8 cellular contexts compared by ENCODE assay signal in the genomic region with DNA sequence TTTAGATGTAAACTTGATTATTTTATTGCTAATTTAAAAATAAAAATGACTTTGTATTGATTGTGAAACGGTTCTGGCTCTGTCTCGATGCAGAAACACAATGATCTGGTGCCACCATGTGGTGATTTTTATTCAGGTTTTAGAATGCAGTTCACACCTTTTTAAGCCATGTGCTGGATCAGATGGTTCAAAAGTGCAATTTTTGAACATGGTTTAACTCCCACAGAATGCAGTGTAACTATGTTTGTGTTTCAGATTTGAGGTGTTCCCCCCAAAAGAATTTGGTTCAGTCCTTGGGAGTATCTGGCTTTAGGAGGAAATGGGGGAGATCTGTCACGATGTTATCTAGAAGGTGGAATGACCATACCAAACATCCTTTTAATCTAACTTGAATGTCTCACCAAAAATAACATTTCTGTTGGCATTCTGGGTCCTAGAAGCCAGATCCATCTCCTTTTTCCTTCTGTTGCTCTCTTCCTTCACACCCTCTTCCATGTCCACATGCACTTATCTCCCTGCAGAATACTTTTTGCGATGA. TPM values are rescaled to one million over a fixed set of nuclear protein-coding genes. Genes with fewer than 3 reads are reported as not detected.
A peak's percentile ranks its signal among the peaks of the same experiment; 100 is the strongest.
DNase-seq lines count a peak whose midpoint lies in the region; ATAC-seq and TF ChIP-seq lines count a peak whose summit lies in the region.

No MANE protein-coding gene starts in this region.

- TF ChIP-seq POLR2A in esophagus squamous epithelium (IDR thresholded peaks at IDR 0.05), result no peak

- H2AFZ ChIP-seq in neural cell (ENCODE audit: low read depth, low read length), result no peak overlapping the region

- 49 to 50% methylated on average over 4 of the region's 4 CpGs for WGBS in esophagus squamous epithelium, 2 donors

- peaks cover 25 to 35% of the 10 kb centered on the region in 2 donors for H3K36me3 Mint-ChIP-seq in CD4-positive, alpha-beta memory T cell
- H3K36me3 Mint-ChIP-seq in stimulated activated memory B cell treated with anti-CD40 and anti-IgM and Interleukin-4, amounts not matched to agents 10 μg/mL and 1 μg/mL and 100 μg/mL, for 72 hours, result peaks cover 14% of the 10 kb centered on the region

- no peaks in the 10 kb centered on the region for H3K4me1 ChIP-seq in CD4-positive, alpha-beta memory T cell (ENCODE audit: insufficient read depth, low read length)
- peaks cover 0 to 24% (median 3%) of the 10 kb centered on the region in 3 donors for H3K4me1 ChIP-seq in esophagus squamous epithelium

- H3K27me3 ChIP-seq in CD4-positive, alpha-beta memory T cell (ENCODE audit: insufficient read depth, low read length), result no peaks in the 10 kb centered on the region
- H3K27me3 ChIP-seq in WERI-Rb-1 (ENCODE audit: insufficient read depth, low read depth, severe bottlenecking), result no peaks in the 10 kb centered on the region
- no peaks in the 10 kb centered on the region for H3K27me3 ChIP-seq in esophagus squamous epithelium
- no peaks in the 10 kb centered on the region for H3K27me3 ChIP-seq in neural cell (ENCODE audit: insufficient read depth, low read depth, low read length)

- H3K9ac ChIP-seq in neural cell (ENCODE audit: low read length), result no peak overlapping the region

- no peaks in the 10 kb centered on the region for H3K79me2 ChIP-seq in neural cell (replicated peaks; ENCODE audit: insufficient read depth, low read length)

- no peaks in the 10 kb centered on the region for H3K27me3 Mint-ChIP-seq in CD4-positive, alpha-beta memory T cell
- H3K27me3 Mint-ChIP-seq in stimulated activated memory B cell treated with anti-CD40 and anti-IgM and Interleukin-4, amounts not matched to agents 10 μg/mL and 1 μg/mL and 100 μg/mL, for 72 hours, result no peaks in the 10 kb centered on the region

- intact Hi-C loops in CD4-positive, alpha-beta memory T cell (cut with micrococcal nuclease), result loop anchor here (1.0 to 2.0 kb wide), 3 partner anchors 48 to 265 kb away; partner anchors contain the start of gene PATL1
- intact Hi-C loops in esophagus squamous epithelium (cut with DNase I), result loop anchor here (5.0 to 10.0 kb wide), 2 partner anchors 50 to 128 kb away; no protein-coding TSS in a partner anchor
- intact Hi-C loops in posterior vena cava (cut with DNase I), result loop anchor here in 1 of 2 donors (5.0 kb wide), 1 partner anchor 50 kb away; no protein-coding TSS in a partner anchor

- peak; percentile 49; the same call in 1 of the 2 replicates for TF ChIP-seq CTCF in WERI-Rb-1 (IDR thresholded peaks at IDR 0.05; ENCODE audit: low read depth, low read length)
- TF ChIP-seq CTCF in esophagus squamous epithelium (IDR thresholded peaks at IDR 0.05), result peak; percentile 36 to 75 (median 60)
- peak; percentile 90 for TF ChIP-seq CTCF in neural cell (IDR thresholded peaks at IDR 0.05; ENCODE audit: poor library complexity, severe bottlenecking)

- peaks cover 16% of the 10 kb centered on the region for H3K36me3 ChIP-seq in CD4-positive, alpha-beta memory T cell (ENCODE audit: insufficient read depth, low read length)
- peaks cover 80% of the 10 kb centered on the region for H3K36me3 ChIP-seq in WERI-Rb-1
- peaks cover 0 to 75% (median 16%) of the 10 kb centered on the region in 3 donors for H3K36me3 ChIP-seq in esophagus squamous epithelium
- H3K36me3 ChIP-seq in neural cell (ENCODE audit: insufficient read depth, low read length), result no peaks in the 10 kb centered on the region

- no peaks in the 10 kb centered on the region for H3K9me3 ChIP-seq in CD4-positive, alpha-beta memory T cell (ENCODE audit: control insufficient read depth in 1 of 2, low read length in 2 of 2)
- no peaks in the 10 kb centered on the region for H3K9me3 ChIP-seq in WERI-Rb-1 (ENCODE audit: severe bottlenecking)
- H3K9me3 ChIP-seq in esophagus squamous epithelium, result no peaks in the 10 kb centered on the region
- H3K9me3 ChIP-seq in neural cell (ENCODE audit: low read length), result no peaks in the 10 kb centered on the region

- no peaks in the 10 kb centered on the region for H4K20me1 ChIP-seq in neural cell (ENCODE audit: insufficient read depth)

- peak; percentile 55 for ATAC-seq in GM18858 (IDR thresholded peaks at IDR 0.05; ENCODE audit: unreplicated experiment)
- ATAC-seq in stimulated activated memory B cell treated with anti-CD40 and anti-IgM and Interleukin-4, amounts not matched to agents 10 μg/mL and 1 μg/mL and 100 μg/mL, for 72 hours, result no peak

- peak; percentile 60 to 70 (median 64) for DNase-seq in CD4-positive, alpha-beta memory T cell
- DNase-seq in NCI-H1105 (lab: John Stamatoyannopoulos, UW) (peak; percentile 6), WERI-Rb-1 (peak; percentile 30), esophagus squamous epithelium (lab: John Stamatoyannopoulos, UW) (no peak), posterior vena cava (ENCODE audit: low spot score) (no peak)

- no peaks in the 10 kb centered on the region for H3K9me3 Mint-ChIP-seq in CD4-positive, alpha-beta memory T cell
- no peaks in the 10 kb centered on the region for H3K9me3 Mint-ChIP-seq in stimulated activated memory B cell treated with anti-CD40 and anti-IgM and Interleukin-4, amounts not matched to agents 10 μg/mL and 1 μg/mL and 100 μg/mL, for 72 hours

- CTCF ChIA-PET in CD4-positive, alpha-beta memory T cell (lab: Charles Lee; ENCODE audit: partially characterized antibody), result interaction anchor here (1.2 to 6.2 kb wide), 7 partner anchors 7 to 48 kb away, joined by 4 to 140 read pairs (median 8); partner anchors contain the start of genes MRPL16 and STX3

- TF ChIP-seq RAD21 in neural cell (conservative IDR thresholded peaks at IDR 0.05), result peak; percentile 88

- no peaks in the 10 kb centered on the region for H3K9me2 ChIP-seq in neural cell (ENCODE audit: insufficient read depth, low read length)

- H3K27ac ChIP-seq in CD4-positive, alpha-beta memory T cell (ENCODE audit: low read depth, low read length), result no peak overlapping the region
- H3K27ac ChIP-seq in WERI-Rb-1 (no peak overlapping the region), esophagus squamous epithelium (no peak overlapping the region), neural cell (ENCODE audit: low read length) (no peak overlapping the region)

- peak overlapping the region in 2 of 7 donors; percentile 10 to 34 for H3K27ac Mint-ChIP-seq in CD4-positive, alpha-beta memory T cell
- H3K27ac Mint-ChIP-seq in stimulated activated memory B cell treated with anti-CD40 and anti-IgM and Interleukin-4, amounts not matched to agents 10 μg/mL and 1 μg/mL and 100 μg/mL, for 72 hours, result no peak overlapping the region

- H3K4me2 ChIP-seq in neural cell (ENCODE audit: low read length), result no peak overlapping the region

- TF ChIP-seq EP300 in neural cell (conservative IDR thresholded peaks at IDR 0.05; ENCODE audit: poor library complexity, severe bottlenecking), result no peak

- no peak overlapping the region for H3K4me3 Mint-ChIP-seq in CD4-positive, alpha-beta memory T cell
- H3K4me3 Mint-ChIP-seq in stimulated activated memory B cell treated with anti-CD40 and anti-IgM and Interleukin-4, amounts not matched to agents 10 μg/mL and 1 μg/mL and 100 μg/mL, for 72 hours, result no peak overlapping the region

- H3K4me3 ChIP-seq in CD4-positive, alpha-beta memory T cell (ENCODE audit: low read length in 2 of 2), result no peak overlapping the region
- H3K4me3 ChIP-seq in WERI-Rb-1 (ENCODE audit: low read depth, low read length), result no peak overlapping the region
- H3K4me3 ChIP-seq in esophagus squamous epithelium, result no peak overlapping the region
- no peak overlapping the region for H3K4me3 ChIP-seq in neural cell (ENCODE audit: low read length)

- H3F3A ChIP-seq in neural cell (ENCODE audit: insufficient read depth, low read length, poor library complexity, severe bottlenecking), result no peaks in the 10 kb centered on the region

- no peaks in the 10 kb centered on the region for H3K4me1 Mint-ChIP-seq in CD4-positive, alpha-beta memory T cell
- no peaks in the 10 kb centered on the region for H3K4me1 Mint-ChIP-seq in stimulated activated memory B cell treated with anti-CD40 and anti-IgM and Interleukin-4, amounts not matched to agents 10 μg/mL and 1 μg/mL and 100 μg/mL, for 72 hours

- POLR2A ChIA-PET in CD4-positive, alpha-beta memory T cell (lab: Charles Lee; ENCODE audit: partially characterized antibody), result interaction anchor here (1.0 to 1.6 kb wide), 3 partner anchors 30 to 133 kb away, joined by 3 to 10 read pairs (median 4); no protein-coding TSS in a partner anchor

TF ChIP-seq in neural cell, 6 proteins besides CTCF, POLR2A, EP300 and RAD21:
- peak; percentile 36 for TF ChIP-seq MXI1 (conservative IDR thresholded peaks at IDR 0.05; ENCODE audit: poor library complexity, severe bottlenecking)
- TF ChIP-seq EZH2 (IDR thresholded peaks at IDR 0.05; ENCODE audit: borderline replicate concordance, insufficient read depth, low read length, poor library complexity, severe bottlenecking), result no peak
- peak; percentile 81 for TF ChIP-seq SMC3 (conservative IDR thresholded peaks at IDR 0.05; ENCODE audit: poor library complexity)

RNA-seq across cellular contexts. Expression of gene MRPL16, which starts 7.9 kb away (rescaled TPM):
- 10 to 100 TPM; 33.2 to 35.9 TPM for total RNA-seq in CD4-positive, alpha-beta memory T cell
- polyA plus RNA-seq in CD4-positive, alpha-beta memory T cell, result 10 to 100 TPM; 85.6 to 92.2 TPM
- total RNA-seq in esophagus squamous epithelium (10 to 100 TPM; 31.4 to 41.6 (median 40.3) TPM), posterior vena cava (10 to 100 TPM; 25.5 to 29.8 TPM)
- 33.2 and 35.1 TPM in 2 replicates for polyA plus RNA-seq in neural cell
- 21.4 and 22.2 TPM in 2 replicates for polyA minus RNA-seq in neural cell

RNA-seq across cellular contexts. Expression of gene CBLIF, which starts 42.6 kb away (rescaled TPM):
- not detected for total RNA-seq in CD4-positive, alpha-beta memory T cell
- not detected for polyA plus RNA-seq in CD4-positive, alpha-beta memory T cell
- not detected for total RNA-seq in esophagus squamous epithelium
- polyA plus RNA-seq in neural cell, result not detected in 2 replicates
- not detected in 2 replicates for polyA minus RNA-seq in neural cell
- total RNA-seq in posterior vena cava, result not detected

RNA-seq across cellular contexts. Expression of gene STX3, which starts 47.5 kb away (rescaled TPM):
- 10 to 100 TPM; 13.6 to 15.4 TPM for total RNA-seq in CD4-positive, alpha-beta memory T cell
- 1 to 10 TPM; 8.6 to 8.7 TPM for polyA plus RNA-seq in CD4-positive, alpha-beta memory T cell
- total RNA-seq in esophagus squamous epithelium (10 to 100 TPM; 12.9 to 25.6 (median 19.3) TPM), posterior vena cava (10 to 100 TPM; 13.5 to 19.6 TPM)
- polyA plus RNA-seq in neural cell, result 21.3 and 22.9 TPM in 2 replicates
- polyA minus RNA-seq in neural cell, result 18.6 and 19.5 TPM in 2 replicates

Comparison
In these comparisons a context has a peak if more than half of its experiments do, and no peak if none do; other contexts are left out.
1. DNase-seq: peak in CD4-positive, alpha-beta memory T cell (5 of 5), NCI-H1105 (single experiment) and WERI-Rb-1 (single experiment); none in esophagus squamous epithelium (single experiment) and posterior vena cava (single experiment).
2. Peak in every context shown above with its lines, with median percentiles within 50 percentile points of each other: CTCF ChIP-seq.